ENCODE assay signal across 8 cellular contexts in genomic region chr11:88543902-88544655, GRCh38.
A peak's percentile ranks its signal among the peaks of the same experiment; 100 is the strongest.
DNase-seq lines count a peak whose midpoint lies in the region; ATAC-seq and TF ChIP-seq lines count a peak whose summit lies in the region.

No MANE protein-coding gene starts in this region.

- DNase-seq in GM03348 (ENCODE audit: low spot score) = peak; percentile 82
- DNase-seq in GM23248 = peak; percentile 95
- peak; percentile 95 to 96 for DNase-seq in Kasumi-1 (lab: John Stamatoyannopoulos, UW)
- DNase-seq in activated naive CD4-positive, alpha-beta T cell treated with anti-CD3 and anti-CD28 coated beads, Interleukin-2, amount 50 U/mL, for 16 hours = peak; percentile 73
- DNase-seq in Right ventricle myocardium inferior (ENCODE audit: missing footprints) = peak; percentile 67
- peak; percentile 73 to 80 for DNase-seq in psoas muscle
- peak; percentile 86 to 90 for DNase-seq in aorta

- TF ChIP-seq CTCF in psoas muscle (IDR thresholded peaks at IDR 0.05) = peak; percentile 87

- no peaks in the 10 kb centered on the region for H4K20me1 ChIP-seq in GM23248 (ENCODE audit: insufficient read depth)

- in situ Hi-C loops in GM23248 (cut with MboI) = loop anchor here (25.0 kb wide), 4 partner anchors 307 to 1082 kb away; no protein-coding TSS in a partner anchor

- H3K79me2 ChIP-seq in GM23248 (ENCODE audit: insufficient read depth) = no peaks in the 10 kb centered on the region

- H2AFZ ChIP-seq in GM23248 = peak overlapping the region; percentile 51

- no peak overlapping the region for H3K9ac ChIP-seq in GM23248

- ATAC-seq in SK-N-SH treated with all-trans-retinoic acid at 6 μM for 48 hours = peak; percentile 100
- peak; percentile 97 for ATAC-seq in Right ventricle myocardium inferior
- peak; percentile 89 to 98 (median 92) for ATAC-seq in psoas muscle
- ATAC-seq in aorta (ENCODE audit: low FRiP score) = peak; percentile 93

- H3K27ac ChIP-seq in GM23248 (peak overlapping the region; percentile 37), psoas muscle (no peak overlapping the region), aorta (ENCODE audit: low read depth in 1 of 2, low read length in 2 of 2) (no peak overlapping the region)

- H3K4me1 ChIP-seq in GM23248 (ENCODE audit: insufficient read depth) (peaks cover 16% of the 10 kb centered on the region), psoas muscle (no peaks in the 10 kb centered on the region), aorta (ENCODE audit: control insufficient read depth in 1 of 2, insufficient read depth in 2 of 2, low read length in 2 of 2) (no peaks in the 10 kb centered on the region)

- peaks cover 7% of the 10 kb centered on the region for H3F3A ChIP-seq in GM23248 (ENCODE audit: insufficient read depth)

- WGBS in GM23248 (ENCODE audit: low coverage in 1 of 2, low lambda C conversion rate in 2 of 2, missing lambda C conversion rate in 2 of 2), 2 experiments = 52 to 54% methylated on average over 5 of the region's 5 CpGs
- WGBS in psoas muscle, 3 donors = 57 to 65% (median 59%) methylated on average over 5 of the region's 5 CpGs
- 48 to 50% methylated on average over 5 of the region's 5 CpGs for WGBS in aorta, 2 donors

- H3K9me3 ChIP-seq in GM23248 (ENCODE audit: low read depth) (no peaks in the 10 kb centered on the region), psoas muscle (no peaks in the 10 kb centered on the region), aorta (ENCODE audit: control insufficient read depth, low read length) (no peaks in the 10 kb centered on the region)

- H3K9me2 ChIP-seq in GM23248 (ENCODE audit: insufficient read depth) = no peaks in the 10 kb centered on the region

- no peaks in the 10 kb centered on the region for H3K36me3 ChIP-seq in GM23248 (ENCODE audit: low read depth)
- H3K36me3 ChIP-seq in psoas muscle (ENCODE audit: insufficient read depth in 1 of 2, low read depth in 1 of 2) = no peaks in the 10 kb centered on the region
- no peaks in the 10 kb centered on the region for H3K36me3 ChIP-seq in aorta (ENCODE audit: control insufficient read depth in 1 of 2, insufficient read depth in 2 of 2, low read length in 1 of 2)

- H3K4me2 ChIP-seq in GM23248 (ENCODE audit: unreplicated experiment) = peak overlapping the region; percentile 25

- H3K4me3 ChIP-seq in GM23248 = no peak overlapping the region
- H3K4me3 ChIP-seq in psoas muscle = no peak overlapping the region
- H3K4me3 ChIP-seq in aorta (ENCODE audit: low read length in 2 of 2) = no peak overlapping the region

- intact Hi-C loops in Right ventricle myocardium inferior (cut with DNase I) = loop anchor here (5.0 kb wide), 1 partner anchor 312 kb away; no protein-coding TSS in a partner anchor
- intact Hi-C loops in psoas muscle (cut with DNase I) = loop anchor here (2.0 to 10.0 kb wide), 4 partner anchors 313 to 1189 kb away; no protein-coding TSS in a partner anchor
- intact Hi-C loops in aorta (cut with DNase I) = loop anchor here (1.0 to 10.0 kb wide), 5 partner anchors 312 to 1189 kb away; no protein-coding TSS in a partner anchor

- H3K27me3 ChIP-seq in GM23248 (replicated peaks; ENCODE audit: insufficient read depth) = no peaks in the 10 kb centered on the region
- no peaks in the 10 kb centered on the region for H3K27me3 ChIP-seq in psoas muscle (ENCODE audit: insufficient read depth in 3 of 3, low read length in 2 of 3)
- H3K27me3 ChIP-seq in aorta (ENCODE audit: control insufficient read depth in 1 of 2, insufficient read depth in 2 of 2, low read length in 1 of 2) = no peaks in the 10 kb centered on the region

TF ChIP-seq in SK-N-SH treated with all-trans-retinoic acid at 6 μM for 48 hours, 23 proteins besides CTCF, POLR2A, EP300 and RAD21:
- TF ChIP-seq CREB5 (CRISPR knock-in tag; IDR thresholded peaks at IDR 0.05; ENCODE audit: low read depth) (no peak), ZNF70 (CRISPR knock-in tag; IDR thresholded peaks at IDR 0.05) (no peak), RARB (CRISPR knock-in tag; IDR thresholded peaks at IDR 0.05) (no peak), ZFP30 (CRISPR knock-in tag; IDR thresholded peaks at IDR 0.05) (no peak), POU6F1 (CRISPR knock-in tag; IDR thresholded peaks at IDR 0.05; ENCODE audit: borderline replicate concordance, low read depth) (no peak), CSDC2 (CRISPR knock-in tag; IDR thresholded peaks at IDR 0.05) (no peak), ESRRG (CRISPR knock-in tag; IDR thresholded peaks at IDR 0.05) (no peak)
